ENCODE assay signal across 1 cellular context in genomic region chr19:48874309-48875135, GRCh38.
TF ChIP-seq lines count a peak whose summit lies in the region.

No MANE protein-coding gene starts in this region.

TF ChIP-seq in endothelial cell of umbilical vein, 7 proteins besides CTCF, POLR2A, EP300 and RAD21 (continued from another document):
- TF ChIP-seq MAX (IDR thresholded peaks at IDR 0.05; ENCODE audit: insufficient read depth, insufficient read length) (no peak), GATA2 (IDR thresholded peaks at IDR 0.05; ENCODE audit: insufficient read depth, insufficient read length, low read depth, low read length) (peak; percentile 69), MYC (IDR thresholded peaks at IDR 0.05; ENCODE audit: low read depth, low read length) (no peak), POLR2AphosphoS5 (IDR thresholded peaks at IDR 0.05; ENCODE audit: insufficient read depth, low read depth, low read length) (peak; percentile 43), JUN (IDR thresholded peaks at IDR 0.05; ENCODE audit: borderline replicate concordance, insufficient read depth, insufficient read length, low read depth) (no peak)
